Comparison of ENCODE assay signal across 18 cellular contexts in the genomic region with DNA sequence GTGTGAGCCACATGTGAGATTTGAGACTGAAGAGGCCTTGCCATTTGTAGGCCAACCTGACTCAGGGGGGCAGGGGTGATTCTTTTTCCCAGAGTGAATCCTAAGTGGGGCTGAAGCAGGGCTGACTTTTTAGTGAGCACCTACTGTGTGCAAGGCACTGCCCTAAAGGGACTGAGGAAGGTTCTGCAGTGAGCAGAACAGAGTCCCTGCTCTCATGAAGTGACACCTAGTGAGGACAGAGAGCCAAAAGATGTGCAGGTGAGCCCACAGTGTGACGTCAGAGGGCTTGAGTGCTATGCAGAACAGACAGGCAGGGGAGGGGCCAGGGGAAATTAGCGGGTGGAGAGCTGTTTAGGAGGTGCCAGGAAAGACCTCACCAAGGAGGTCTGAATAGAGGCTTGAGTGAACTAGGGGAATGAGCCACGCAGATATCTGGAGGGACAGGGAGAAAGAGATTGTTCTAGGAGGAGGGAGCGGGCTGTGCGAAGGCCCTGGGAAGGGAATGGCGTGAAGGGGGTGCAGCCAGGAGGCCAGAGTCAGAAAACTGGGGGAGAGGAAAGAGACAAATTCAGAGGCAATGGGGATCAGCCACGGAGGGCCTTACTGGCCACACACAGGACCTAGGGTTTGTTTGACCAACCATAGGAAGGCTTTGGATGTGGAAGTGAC. TPM values are rescaled to one million over a fixed set of nuclear protein-coding genes. Genes with fewer than 3 reads are reported as not detected.
A peak's percentile ranks its signal among the peaks of the same experiment; 100 is the strongest.
DNase-seq lines count a peak whose midpoint lies in the region; ATAC-seq and TF ChIP-seq lines count a peak whose summit lies in the region.
"Had no signal": no experiment of that assay in that cellular context is flagged by ENCODE, and none has a peak within 500 bp of the region (broad histone marks: within the 10 kb centered on the region; RNA-seq: fewer than 3 reads in every experiment).

No MANE protein-coding gene starts in this region.

- no peak overlapping the region for H3K4me3 Mint-ChIP-seq in stimulated activated naive CD8-positive, alpha-beta T cell treated with anti-CD3 and anti-CD28 coated beads, Interleukin-15, Interleukin-2, amounts not matched to agents 100 ng/mL and 50 ng/mL, for 24 hours
- no peak overlapping the region for H3K4me3 Mint-ChIP-seq in T-cell
- H3K4me3 Mint-ChIP-seq in activated T-helper 2 cell treated with anti-CD3 and anti-CD28 coated beads, Interferon-gamma antibody, Interleukin-2, Interleukin-4, amounts not matched to agents 10 μg/mL and 5 μg/mL and 100 μg/mL, durations not matched to agents 14 hours and 24 hours and 36 hours (ENCODE audit: low read depth) = no peak overlapping the region
- H3K4me3 Mint-ChIP-seq: activated CD4-positive, alpha-beta memory T cell treated with anti-CD3 and anti-CD28 coated beads for 36 hours had no signal

- CTCF ChIA-PET in T-cell (lab: Charles Lee) = no interaction called here
- CTCF ChIA-PET in RWPE1 (lab: Yijun Ruan, JAX) = interaction anchor here (1.1 kb wide), 1 partner anchor 14 kb away, joined by 3 read pairs; no protein-coding TSS in a partner anchor

- POLR2A ChIA-PET in T-cell (lab: Charles Lee) (no interaction called here), RWPE1 (lab: Yijun Ruan, JAX; ENCODE audit: low non-redundant PET) (no interaction called here)

- H3K4me1 Mint-ChIP-seq in stimulated activated naive CD8-positive, alpha-beta T cell treated with anti-CD3 and anti-CD28 coated beads, Interleukin-15, Interleukin-2, amounts not matched to agents 100 ng/mL and 50 ng/mL, for 24 hours (ENCODE audit: low read depth) = peaks cover 49% of the 10 kb centered on the region
- peaks cover 36 to 45% (median 40%) of the 10 kb centered on the region in 3 donors for H3K4me1 Mint-ChIP-seq in T-cell
- peaks cover 31% of the 10 kb centered on the region for H3K4me1 Mint-ChIP-seq in activated T-helper 2 cell treated with anti-CD3 and anti-CD28 coated beads, Interferon-gamma antibody, Interleukin-2, Interleukin-4, amounts not matched to agents 10 μg/mL and 5 μg/mL and 100 μg/mL, durations not matched to agents 14 hours and 24 hours and 36 hours (ENCODE audit: low read depth)

- H3K36me3 Mint-ChIP-seq in stimulated activated naive CD8-positive, alpha-beta T cell treated with anti-CD3 and anti-CD28 coated beads, Interleukin-15, Interleukin-2, amounts not matched to agents 100 ng/mL and 50 ng/mL, for 24 hours (ENCODE audit: low read depth) = peaks cover 7% of the 10 kb centered on the region
- H3K36me3 Mint-ChIP-seq in T-cell = peaks cover 5% of the 10 kb centered on the region
- peaks cover 10% of the 10 kb centered on the region for H3K36me3 Mint-ChIP-seq in activated T-helper 2 cell treated with anti-CD3 and anti-CD28 coated beads, Interferon-gamma antibody, Interleukin-2, Interleukin-4, amounts not matched to agents 10 μg/mL and 5 μg/mL and 100 μg/mL, durations not matched to agents 14 hours and 24 hours and 36 hours (ENCODE audit: low read depth)

- peak overlapping the region; percentile 67 for H3K27ac Mint-ChIP-seq in stimulated activated naive CD8-positive, alpha-beta T cell treated with anti-CD3 and anti-CD28 coated beads, Interleukin-15, Interleukin-2, amounts not matched to agents 100 ng/mL and 50 ng/mL, for 24 hours
- H3K27ac Mint-ChIP-seq in T-cell = peak overlapping the region; percentile 10 to 39
- H3K27ac Mint-ChIP-seq in activated T-helper 2 cell treated with anti-CD3 and anti-CD28 coated beads, Interferon-gamma antibody, Interleukin-2, Interleukin-4, amounts not matched to agents 10 μg/mL and 5 μg/mL and 100 μg/mL, durations not matched to agents 14 hours and 24 hours and 36 hours = no peak overlapping the region
- H3K27ac Mint-ChIP-seq: activated CD4-positive, alpha-beta memory T cell treated with anti-CD3 and anti-CD28 coated beads for 36 hours had no signal

- no peaks in the 10 kb centered on the region for H3K27me3 Mint-ChIP-seq in stimulated activated naive CD8-positive, alpha-beta T cell treated with anti-CD3 and anti-CD28 coated beads, Interleukin-15, Interleukin-2, amounts not matched to agents 100 ng/mL and 50 ng/mL, for 24 hours
- no peaks in the 10 kb centered on the region for H3K27me3 Mint-ChIP-seq in T-cell
- no peaks in the 10 kb centered on the region for H3K27me3 Mint-ChIP-seq in activated T-helper 2 cell treated with anti-CD3 and anti-CD28 coated beads, Interferon-gamma antibody, Interleukin-2, Interleukin-4, amounts not matched to agents 10 μg/mL and 5 μg/mL and 100 μg/mL, durations not matched to agents 14 hours and 24 hours and 36 hours (ENCODE audit: low read depth)
- H3K27me3 Mint-ChIP-seq: activated CD4-positive, alpha-beta memory T cell treated with anti-CD3 and anti-CD28 coated beads for 36 hours had no signal

- intact Hi-C loops in activated T-helper 2 cell treated with anti-CD3 and anti-CD28 coated beads, Interferon-gamma antibody, Interleukin-2, Interleukin-4, amounts not matched to agents 10 μg/mL and 5 μg/mL and 100 μg/mL, durations not matched to agents 14 hours and 24 hours and 36 hours (cut with micrococcal nuclease) = no loop called here

- ATAC-seq in stimulated activated naive CD8-positive, alpha-beta T cell treated with anti-CD3 and anti-CD28 coated beads, Interleukin-15, Interleukin-2, amounts not matched to agents 100 U/mL and 50 U/mL, for 24 hours = no peak
- ATAC-seq in T-cell (replicated peaks in 1 of 4) (peak in 1 of 4 experiments; percentile 50), left lobe of liver (no peak)

- no peak for DNase-seq in stimulated activated naive CD8-positive, alpha-beta T cell treated with anti-CD3 and anti-CD28 coated beads, Interleukin-15, Interleukin-2, amounts not matched to agents 100 U/mL and 50 U/mL, for 24 hours
- DNase-seq in T-cell (peak in 1 of 34 experiments; percentile 74), left lobe of liver (ENCODE audit: low spot score) (peak; percentile 19), GDM1 (lab: John Stamatoyannopoulos, UW) (no peak), RWPE1 (ENCODE audit: low spot score) (no peak)
- no peak for DNase-seq in activated T-helper 2 cell treated with anti-CD3 and anti-CD28 coated beads, Interferon-gamma antibody, Interleukin-2, Interleukin-4, amounts not matched to agents 10 μg/mL and 5 μg/mL and 100 μg/mL, durations not matched to agents 14 hours and 24 hours and 36 hours (ENCODE audit: low spot score)
- DNase-seq: activated CD4-positive, alpha-beta memory T cell treated with anti-CD3 and anti-CD28 coated beads for 36 hours; AML-193; Calu3; cerebellar nuclear complex; effector CD8-positive, alpha-beta T cell; glutamatergic neuron; NCI-H2171 treated with DMSO at 0.1 percent for 48 hours; NK-92 treated with Interleukin-12 subunit alpha and Interleukin-12 subunit beta, amount 100 ng/mL, for 24 hours; stimulated activated CD4-positive, alpha-beta T cell treated with anti-CD3 and anti-CD28 coated beads, Interleukin-1b, Interleukin-23, amount 100 ng/mL, for 48 hours; SW 1271 had no signal

- TF ChIP-seq CTCF in RWPE1 (conservative IDR thresholded peaks at IDR 0.05; ENCODE audit: low read depth) = no peak

- no peak overlapping the region for H3K27ac ChIP-seq in RWPE1
- H3K27ac ChIP-seq: ascending aorta had no signal

- peaks cover 10% of the 10 kb centered on the region for H3K9me3 Mint-ChIP-seq in stimulated activated naive CD8-positive, alpha-beta T cell treated with anti-CD3 and anti-CD28 coated beads, Interleukin-15, Interleukin-2, amounts not matched to agents 100 ng/mL and 50 ng/mL, for 24 hours
- H3K9me3 Mint-ChIP-seq in T-cell = peaks cover 5 to 9% (median 7%) of the 10 kb centered on the region in 3 donors
- peaks cover 16% of the 10 kb centered on the region for H3K9me3 Mint-ChIP-seq in activated T-helper 2 cell treated with anti-CD3 and anti-CD28 coated beads, Interferon-gamma antibody, Interleukin-2, Interleukin-4, amounts not matched to agents 10 μg/mL and 5 μg/mL and 100 μg/mL, durations not matched to agents 14 hours and 24 hours and 36 hours

RNA-seq across cellular contexts. Expression of gene IL21R, which starts 19.7 kb away (rescaled TPM):
- total RNA-seq in T-cell (10 to 100 TPM; 35.6 to 44.3 (median 38.2) TPM), left lobe of liver (0.33 TPM)
- 84.2 and 84.5 TPM in 2 replicates for total RNA-seq in activated T-helper 2 cell treated with anti-CD3 and anti-CD28 coated beads, Interferon-gamma antibody, Interleukin-2, Interleukin-4, amounts not matched to agents 10 μg/mL and 5 μg/mL and 100 μg/mL, durations not matched to agents 14 hours and 24 hours and 36 hours
- total RNA-seq: Calu3 had no signal

Comparison
In these comparisons a context has a peak if more than half of its experiments do, and no peak if none do; other contexts are left out.
1. RNA of gene IL21R, which starts 19.7 kb away (total RNA-seq): 84.2 to 84.5 TPM in activated T-helper 2 cell treated with anti-CD3 and anti-CD28 coated beads, Interferon-gamma antibody, Interleukin-2, Interleukin-4, amounts not matched to agents 10 μg/mL and 5 μg/mL and 100 μg/mL, durations not matched to agents 14 hours and 24 hours and 36 hours and 35.6 to 44.3 TPM in T-cell; 0.33 TPM in left lobe of liver (single experiment); every median in the first group is over 10 times any median in the second.